ENCODE assay signal across 8 cellular contexts in genomic region chr11:83249972-83250593, GRCh38. TPM values are rescaled to one million over a fixed set of nuclear protein-coding genes. Genes with fewer than 3 reads are reported as not detected.
DNase-seq lines count a peak whose midpoint lies in the region; ATAC-seq and TF ChIP-seq lines count a peak whose summit lies in the region.

No MANE protein-coding gene starts in this region.

- H3K9me3 Mint-ChIP-seq in osteocyte (ENCODE audit: unreplicated experiment) = no peaks in the 10 kb centered on the region

- no peak overlapping the region for H3K4me2 ChIP-seq in SK-N-SH

- H3K36me3 ChIP-seq in SK-N-SH (replicated peaks in 1 of 2; ENCODE audit: control insufficient read depth in 1 of 2, insufficient read depth in 2 of 2, low read length in 1 of 2) = peaks cover 17 to 24% of the 10 kb centered on the region in 2 experiments

- no peak overlapping the region for H2AFZ ChIP-seq in SK-N-SH (ENCODE audit: low read depth)

- H3K27me3 ChIP-seq in HL-60 (ENCODE audit: insufficient read depth, poor library complexity, severe bottlenecking) (no peaks in the 10 kb centered on the region), SK-N-SH (ENCODE audit: insufficient read depth) (no peaks in the 10 kb centered on the region)

- TF ChIP-seq EP300 in SK-N-SH (IDR thresholded peaks at IDR 0.05; ENCODE audit: borderline replicate concordance in 1 of 2, low read depth in 1 of 2, low read length in 1 of 2) = no peak

- H3K4me3 Mint-ChIP-seq in osteocyte (ENCODE audit: unreplicated experiment) = no peak overlapping the region

- H3K27me3 Mint-ChIP-seq in osteocyte (ENCODE audit: unreplicated experiment) = no peaks in the 10 kb centered on the region

- WGBS in SK-N-SH (ENCODE audit: low lambda C conversion rate) = 40% methylated on average over 4 of the region's 4 CpGs

- no peaks in the 10 kb centered on the region for H3K9me3 ChIP-seq in SK-N-SH

- DNase-seq in SKM-1 treated with dmso at 0.1 percent for 144 hours (lab: John Stamatoyannopoulos, UW; ENCODE audit: unreplicated experiment) (peak; percentile 11), SKM-1 (lab: John Stamatoyannopoulos, UW; ENCODE audit: unreplicated experiment) (no peak), HL-60 (ENCODE audit: low read depth in 1 of 2, low spot score in 1 of 2) (peak; percentile 8 to 11), SK-N-SH (peak; percentile 51), fibroblast of peridontal ligament (ENCODE audit: extremely low read depth) (peak; percentile 73), osteocyte (ENCODE audit: extremely low spot score, unreplicated experiment) (no peak), mucosa of gallbladder (ENCODE audit: low spot score) (no peak)

- peak; percentile 44 for ATAC-seq in GM19468 (IDR thresholded peaks at IDR 0.05; ENCODE audit: extremely low read depth, unreplicated experiment)

- H3K27ac ChIP-seq in HL-60 (replicated peaks) (no peak overlapping the region), SK-N-SH (ENCODE audit: low read depth in 2 of 2, low read length in 1 of 2) (no peak overlapping the region)

- H3K9ac ChIP-seq in SK-N-SH = no peak overlapping the region

- H3F3A ChIP-seq in SK-N-SH (replicated peaks; ENCODE audit: insufficient read depth) = peaks cover 10% of the 10 kb centered on the region

- peak; percentile 72 for TF ChIP-seq RAD21 in SK-N-SH (IDR thresholded peaks at IDR 0.05; ENCODE audit: low read length)

- no peaks in the 10 kb centered on the region for H3K9me2 ChIP-seq in SK-N-SH

- no peaks in the 10 kb centered on the region for H3K79me2 ChIP-seq in SK-N-SH (ENCODE audit: insufficient read depth)

- CTCF ChIA-PET in SK-N-SH (lab: Yijun Ruan, JAX) = interaction anchor here (0.6 to 3.2 kb wide), 57 partner anchors 10 to 622 kb away, joined by 3 to 41 read pairs (median 4); partner anchors contain the start of genes ANKRD42, DDIAS, PRCP and RAB30

- H3K4me1 Mint-ChIP-seq in osteocyte (ENCODE audit: unreplicated experiment) = no peaks in the 10 kb centered on the region

- POLR2A ChIA-PET in SK-N-SH (lab: Yijun Ruan, JAX) = no interaction called here

- TF ChIP-seq CTCF in HL-60 (IDR thresholded peaks at IDR 0.05; ENCODE audit: insufficient read depth, low read length) (peak; percentile 48), SK-N-SH (IDR thresholded peaks at IDR 0.05) (peak; percentile 78), osteocyte (IDR thresholded peaks at IDR 0.05) (peak; percentile 80)

- H3K4me3 ChIP-seq in HL-60 (replicated peaks; ENCODE audit: insufficient read depth, low read length) (no peak overlapping the region), SK-N-SH (ENCODE audit: low read depth in 2 of 2, low read length in 1 of 2) (peak overlapping the region in 1 of 2 experiments; percentile 5; a peak in 1 of 4 replicates)

- H3K36me3 Mint-ChIP-seq in osteocyte (ENCODE audit: unreplicated experiment) = peaks cover under 1% of the 10 kb centered on the region

- no peaks in the 10 kb centered on the region for H4K20me1 ChIP-seq in SK-N-SH (ENCODE audit: insufficient read depth)

- no peak overlapping the region for H3K27ac Mint-ChIP-seq in osteocyte (ENCODE audit: unreplicated experiment)

- no peaks in the 10 kb centered on the region; a peak in 1 of 4 replicates for H3K4me1 ChIP-seq in SK-N-SH (ENCODE audit: control insufficient read depth in 1 of 2, insufficient read depth in 2 of 2, low read depth in 1 of 2, low read length in 1 of 2)

TF ChIP-seq in SK-N-SH, 30 proteins besides CTCF, POLR2A, EP300 and RAD21:
- TF ChIP-seq SMC3 (IDR thresholded peaks at IDR 0.05; ENCODE audit: low read depth, low read length) (peak; percentile 64), USF1 (IDR thresholded peaks at IDR 0.05; ENCODE audit: borderline replicate concordance, low read depth) (no peak)

RNA-seq across cellular contexts. Expression of gene CCDC90B, which starts 36.1 kb away (rescaled TPM):
- 47.9 and 50.2 TPM in 2 replicates for polyA plus RNA-seq in SK-N-SH (2012; rRNA removed)
- 71.2 and 101 TPM in 2 replicates for polyA plus RNA-seq in SK-N-SH (2012; cell fraction: cytosol; rRNA removed)
- polyA plus RNA-seq in SK-N-SH (2012; cell fraction: nucleus; rRNA removed) = 20.1 and 29.7 TPM in 2 replicates
- total RNA-seq in osteocyte (33.3 and 42.4 TPM in 2 replicates), mucosa of gallbladder (31.9 TPM)

RNA-seq across cellular contexts. Expression of gene ANKRD42, which starts 56.6 kb away (rescaled TPM):
- polyA plus RNA-seq in SK-N-SH (2012; rRNA removed) = 13.3 and 14.6 TPM in 2 replicates
- 14.4 and 16.5 TPM in 2 replicates for polyA plus RNA-seq in SK-N-SH (2012; cell fraction: cytosol; rRNA removed)
- polyA plus RNA-seq in SK-N-SH (2012; cell fraction: nucleus; rRNA removed) = 10.0 and 14.9 TPM in 2 replicates
- total RNA-seq in osteocyte (8.8 and 9.8 TPM in 2 replicates), mucosa of gallbladder (24.5 TPM)

Comparison
In these comparisons a context has a peak if more than half of its experiments do, and no peak if none do; other contexts are left out.
1. DNase-seq: peak in SKM-1 treated with dmso at 0.1 percent for 144 hours (single experiment), HL-60 (2 of 2), SK-N-SH (single experiment) and fibroblast of peridontal ligament (single experiment); none in SKM-1 (single experiment), osteocyte (single experiment) and mucosa of gallbladder (single experiment).
2. Peak in every context shown above with its lines, with median percentiles within 50 percentile points of each other: CTCF ChIP-seq.